1 cellular context compared by ENCODE assay signal in genomic region chr2:96089356-96090180, GRCh38.
TF ChIP-seq lines count a peak whose summit lies in the region.

No MANE protein-coding gene starts in this region.

TF ChIP-seq in HCT116, 20 proteins besides CTCF, POLR2A, EP300 and RAD21 (continued from another document):
- TF ChIP-seq SIN3A (IDR thresholded peaks at IDR 0.05; ENCODE audit: low read depth): no peak
TF ChIP-seq in HCT116: peak in this region for 0.
